In the genomic region with DNA sequence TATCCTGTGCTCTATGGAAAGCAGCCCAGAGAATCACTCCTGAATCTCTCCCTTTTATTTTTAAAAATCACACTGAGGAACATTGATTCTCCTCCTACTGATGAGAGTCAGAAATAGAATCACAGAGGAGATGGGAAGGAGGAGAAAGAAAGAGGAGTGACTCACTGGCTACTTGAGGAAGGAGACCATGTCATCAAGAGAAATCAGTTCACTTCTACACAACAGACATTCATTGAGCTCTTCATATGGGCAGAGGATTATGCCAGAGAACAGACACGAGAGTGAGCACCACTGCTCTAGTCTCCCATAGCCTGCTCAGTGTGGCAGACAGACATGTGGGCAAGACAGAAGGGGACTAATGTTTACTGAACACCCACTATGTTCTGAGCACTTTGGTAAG, we compare ENCODE assay signal across 20 cellular contexts. TPM values are rescaled to one million over a fixed set of nuclear protein-coding genes. Genes with fewer than 3 reads are reported as not detected.
DNase-seq lines count a peak whose midpoint lies in the region; ATAC-seq and TF ChIP-seq lines count a peak whose summit lies in the region.
"Had no signal": no experiment of that assay in that cellular context is flagged by ENCODE, and none has a peak within 500 bp of the region (broad histone marks: within the 10 kb centered on the region; RNA-seq: fewer than 3 reads in every experiment).

No MANE protein-coding gene starts in this region.

- H3K27me3 ChIP-seq in HCT116 (ENCODE audit: insufficient read depth, low read length) (no peaks in the 10 kb centered on the region), BE2C (no peaks in the 10 kb centered on the region)
- H3K27me3 ChIP-seq: right lobe of liver, upper lobe of left lung had no signal

- TF ChIP-seq CTCF in HCT116 (IDR thresholded peaks at IDR 0.05 in 2 of 3, conservative IDR thresholded peaks at IDR 0.05 in 1 of 3; ENCODE audit: borderline replicate concordance in 1 of 3, insufficient read depth in 1 of 3, low read depth in 2 of 3, low read length in 2 of 3): no peak
- TF ChIP-seq CTCF in astrocyte of the spinal cord (IDR thresholded peaks at IDR 0.05; ENCODE audit: low read depth, low read length): no peak
- no peak for TF ChIP-seq CTCF in BE2C (IDR thresholded peaks at IDR 0.05; ENCODE audit: low read depth, low read length)

- peaks cover 0 to 18% of the 10 kb centered on the region in 2 experiments; a peak in 1 of 4 replicates for H3K4me1 ChIP-seq in HCT116 (ENCODE audit: control insufficient read depth in 1 of 2, insufficient read depth in 2 of 2, low read length in 2 of 2)
- H3K4me1 ChIP-seq in BE2C: peaks cover 6% of the 10 kb centered on the region; the same call in 1 of the 2 replicates
- H3K4me1 ChIP-seq: right lobe of liver, upper lobe of left lung had no signal

- in situ Hi-C loops in astrocyte of the spinal cord (cut with HindIII; ENCODE audit: low sequenced_read_pairs): no loop called here

- no peaks in the 10 kb centered on the region for H3K9me2 ChIP-seq in HCT116 (ENCODE audit: insufficient read depth)

- no peak overlapping the region for H2AFZ ChIP-seq in HCT116 (ENCODE audit: low read depth, low read length, poor library complexity, severe bottlenecking)

- POLR2A ChIA-PET in HCT116 (lab: Charles Lee): no interaction called here

- RAD21 ChIA-PET in HCT116 (lab: Charles Lee; ENCODE audit: low non-redundant PET in 1 of 2, low total read pairs in 2 of 2, uncharacterized antibody in 2 of 2, unreplicated experiment in 2 of 2): no interaction called here

- DNase-seq in HCT116 (ENCODE audit: low read depth, low spot score): no peak
- peak; percentile 44 for DNase-seq in astrocyte of the spinal cord (ENCODE audit: low read depth, low spot score)
- peak; percentile 19 for DNase-seq in foreskin melanocyte
- DNase-seq in superior temporal gyrus (ENCODE audit: extremely low spot score): peak; percentile 55
- DNase-seq in pons (ENCODE audit: low spot score): no peak
- DNase-seq in BE2C: no peak
- DNase-seq: activated CD4-positive, CD25-positive, alpha-beta regulatory T cell treated with anti-CD3 and anti-CD28 coated beads, Interleukin-2, amount 50 U/mL, for 72 hours; erythroblast; Karpas-422; NCI-H1048; NCI-H1930; NCI-H345; occipital lobe; right lobe of liver; stimulated activated naive CD8-positive, alpha-beta T cell treated with anti-CD3 and anti-CD28 coated beads, Interleukin-15, Interleukin-2, amounts not matched to agents 100 U/mL and 50 U/mL, for 24 hours; T1000; upper lobe of left lung had no signal

- H3K79me2 ChIP-seq in HCT116 (ENCODE audit: insufficient read depth, low read length): no peaks in the 10 kb centered on the region

- H3K36me3 ChIP-seq in HCT116 (ENCODE audit: control insufficient read depth in 1 of 2, insufficient read depth in 2 of 2, low read length in 2 of 2): no peaks in the 10 kb centered on the region
- no peaks in the 10 kb centered on the region for H3K36me3 ChIP-seq in BE2C
- H3K36me3 ChIP-seq: right lobe of liver, upper lobe of left lung had no signal

- no peak overlapping the region for H3K27ac ChIP-seq in HCT116 (ENCODE audit: low read depth, low read length)
- H3K27ac ChIP-seq: BLaER1 treated with 17β-estradiol and CSF1 and Interleukin-3, amounts not matched to agents 10 nM and 100 nM; right lobe of liver; upper lobe of left lung had no signal

- TF ChIP-seq POLR2A in HCT116 (IDR thresholded peaks at IDR 0.05; ENCODE audit: borderline replicate concordance, extremely low read depth, insufficient read depth, insufficient read length): no peak

- no peak overlapping the region for H3K4me3 ChIP-seq in HCT116 (replicated peaks in 1 of 2; ENCODE audit: low read depth in 1 of 2, low read length in 2 of 2)
- H3K4me3 ChIP-seq in astrocyte of the spinal cord (ENCODE audit: low read depth, low read length): no peak overlapping the region
- no peak overlapping the region for H3K4me3 ChIP-seq in BE2C (ENCODE audit: low read depth, low read length)
- H3K4me3 ChIP-seq: BLaER1 treated with 17β-estradiol and CSF1 and Interleukin-3, amounts not matched to agents 10 nM and 100 nM; right lobe of liver; upper lobe of left lung had no signal

- H4K20me1 ChIP-seq in HCT116 (ENCODE audit: insufficient read depth): no peaks in the 10 kb centered on the region
- H4K20me1 ChIP-seq: BLaER1 treated with 17β-estradiol and CSF1 and Interleukin-3, amounts not matched to agents 10 nM and 100 nM had no signal

- H3K9ac ChIP-seq in HCT116 (ENCODE audit: low read length): no peak overlapping the region
- H3K9ac ChIP-seq: BLaER1 treated with 17β-estradiol and CSF1 and Interleukin-3, amounts not matched to agents 10 nM and 100 nM had no signal

- intact Hi-C loops in HCT116 (cut with micrococcal nuclease): no loop called here

- H3K9me3 ChIP-seq in HCT116 (ENCODE audit: control insufficient read depth in 1 of 2, insufficient read depth in 1 of 2, low read depth in 1 of 2, low read length in 2 of 2) (no peaks in the 10 kb centered on the region; a peak in 1 of 4 replicates), BE2C (no peaks in the 10 kb centered on the region)
- H3K9me3 ChIP-seq: right lobe of liver had no signal

- BruUV-seq in HCT116 (replicated peaks; lab: Mats Ljungman, UMichigan): no TSS peak

- CTCF ChIA-PET in HCT116 (lab: Charles Lee): no interaction called here

- TF ChIP-seq RAD21 in HCT116 (IDR thresholded peaks at IDR 0.05; ENCODE audit: low read depth): no peak

- H3K4me2 ChIP-seq in HCT116 (ENCODE audit: low read length): no peak overlapping the region
- H3K4me2 ChIP-seq: BLaER1 treated with 17β-estradiol and CSF1 and Interleukin-3, amounts not matched to agents 10 nM and 100 nM had no signal

- ATAC-seq in HCT116 (no peak), GM21528 (IDR thresholded peaks at IDR 0.05; ENCODE audit: low FRiP score, unreplicated experiment) (no peak)
- ATAC-seq: Panc1; right lobe of liver; stimulated activated naive CD8-positive, alpha-beta T cell treated with anti-CD3 and anti-CD28 coated beads, Interleukin-15, Interleukin-2, amounts not matched to agents 100 U/mL and 50 U/mL, for 24 hours had no signal

TF ChIP-seq in HCT116, 20 proteins besides CTCF, POLR2A, EP300 and RAD21:
- TF ChIP-seq EZH2 (IDR thresholded peaks at IDR 0.05) (no peak), EGR1 (IDR thresholded peaks at IDR 0.05; ENCODE audit: low read depth) (0 out of 2 replicates have a peak, but pooled peaks have one; percentile 15)

RNA-seq across cellular contexts. Expression of gene RAB3B, which starts 44.2 kb away (rescaled TPM):
- 15.1 TPM for total RNA-seq in HCT116 (2021; ENCODE audit: unreplicated experiment)
- 4.9 and 6.3 TPM in 2 replicates for polyA plus RNA-seq in HCT116 (2012)
- 0.06 TPM for polyA plus RNA-seq in BE2C (2012; ENCODE audit: insufficient read depth, insufficient read length, low read depth)

Comparison
In these comparisons a context has a peak if more than half of its experiments do, and no peak if none do; other contexts are left out.
1. DNase-seq: peak in astrocyte of the spinal cord (single experiment), foreskin melanocyte (single experiment) and superior temporal gyrus (single experiment); none in HCT116 (single experiment), pons (single experiment) and BE2C (single experiment).